Comparison of ENCODE assay signal across 2 cellular contexts in the genomic region with DNA sequence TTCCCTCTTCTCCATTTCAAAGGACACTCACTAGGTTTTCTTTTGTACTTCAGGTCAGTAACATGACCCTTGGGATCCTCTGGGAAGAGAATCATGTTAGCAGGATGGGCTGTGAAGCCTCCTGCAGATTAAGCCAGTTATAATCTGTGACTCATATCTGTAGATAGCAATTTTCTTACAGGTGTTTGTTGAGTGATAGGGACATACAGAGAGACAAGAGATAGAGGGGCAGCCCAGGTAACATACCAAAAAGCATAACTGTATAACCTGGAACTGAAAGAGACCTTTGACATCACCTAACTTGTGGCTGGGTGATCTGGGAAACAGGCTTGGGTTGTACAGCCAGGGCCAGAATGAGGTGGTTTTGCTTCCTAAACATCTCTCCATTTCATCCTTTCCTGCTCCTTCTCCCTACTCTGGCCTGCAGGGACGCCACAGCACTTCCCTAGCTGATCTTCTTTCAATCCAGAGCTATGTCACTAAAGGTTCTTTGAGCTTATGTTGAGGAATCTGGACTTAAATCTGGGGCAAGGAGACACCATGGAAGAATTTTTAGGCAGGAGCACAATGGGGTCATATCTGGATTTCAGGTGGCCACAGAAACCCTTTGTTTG.
TF ChIP-seq lines count a peak whose summit lies in the region.

No MANE protein-coding gene starts in this region.

TF ChIP-seq in A549, 52 proteins besides CTCF, POLR2A, EP300 and RAD21:
- TF ChIP-seq HOXA7 (CRISPR knock-in tag; IDR thresholded peaks at IDR 0.05), result no peak
- TF ChIP-seq ZFP36 (IDR thresholded peaks at IDR 0.05; ENCODE audit: borderline replicate concordance, partially characterized antibody), result no peak
- TF ChIP-seq ESRRA (IDR thresholded peaks at IDR 0.05; ENCODE audit: borderline replicate concordance, low read length), result no peak
- TF ChIP-seq KDM5A (IDR thresholded peaks at IDR 0.05), result no peak
- no peak for TF ChIP-seq GATA3 (IDR thresholded peaks at IDR 0.05; ENCODE audit: borderline replicate concordance)
- TF ChIP-seq ZSCAN20 (CRISPR knock-in tag; IDR thresholded peaks at IDR 0.05), result no peak
- no peak for TF ChIP-seq JUNB (IDR thresholded peaks at IDR 0.05)
- no peak for TF ChIP-seq NPAS2 (CRISPR knock-in tag; IDR thresholded peaks at IDR 0.05; ENCODE audit: borderline replicate concordance)
- TF ChIP-seq NR3C1 (IDR thresholded peaks at IDR 0.05), result no peak
- TF ChIP-seq CEBPB (IDR thresholded peaks at IDR 0.05), result no peak
- no peak for TF ChIP-seq NFE2L2 (conservative IDR thresholded peaks at IDR 0.05; ENCODE audit: low read length)
- no peak for TF ChIP-seq PHF8 (IDR thresholded peaks at IDR 0.05; ENCODE audit: borderline replicate concordance, low read depth)
- no peak for TF ChIP-seq HMGXB4 (CRISPR knock-in tag; IDR thresholded peaks at IDR 0.05; ENCODE audit: borderline replicate concordance)

TF ChIP-seq in K562, 482 proteins besides CTCF, POLR2A, EP300 and RAD21:
- TF ChIP-seq TCF3 (CRISPR knock-in tag; IDR thresholded peaks at IDR 0.05) (peak; percentile 62), JUND (IDR thresholded peaks at IDR 0.05; ENCODE audit: borderline replicate concordance, low read depth, low read length) (peak; percentile 89), JUND (tag; IDR thresholded peaks at IDR 0.05; ENCODE audit: borderline replicate concordance, low read depth, low read length) (peak; percentile 81; the same call in 1 of the 3 replicates), ZKSCAN8 (CRISPR knock-in tag; IDR thresholded peaks at IDR 0.05) (no peak), SOX6 (IDR thresholded peaks at IDR 0.05) (peak; percentile 14; the same call in 1 of the 2 replicates), TAL1 (IDR thresholded peaks at IDR 0.05) (peak; percentile 62), ARID1B (IDR thresholded peaks at IDR 0.05) (peak; percentile 90), MTA1 (IDR thresholded peaks at IDR 0.05; ENCODE audit: borderline replicate concordance) (peak; percentile 30; the same call in 1 of the 2 replicates), ATF3 (IDR thresholded peaks at IDR 0.05) (peak; percentile 67; the same call in 1 of the 2 replicates), ATF3 (CRISPR knock-in tag; conservative IDR thresholded peaks at IDR 0.05) (no peak), NR1H2 (CRISPR knock-in tag; IDR thresholded peaks at IDR 0.05) (no peak), SMARCA4 (IDR thresholded peaks at IDR 0.05) (peak; percentile 88), NFRKB (IDR thresholded peaks at IDR 0.05; ENCODE audit: low read depth) (no peak), CCNT2 (IDR thresholded peaks at IDR 0.05; ENCODE audit: borderline replicate concordance, extremely low read depth, insufficient read length, low read depth, low read length) (peak; percentile 38), MTA2 (IDR thresholded peaks at IDR 0.05; ENCODE audit: low read depth) (peak; percentile 50; the same call in 1 of the 2 replicates), DPF2 (IDR thresholded peaks at IDR 0.05) (peak; percentile 88), ZEB2 (IDR thresholded peaks at IDR 0.05) (peak; percentile 95), NR0B1 (IDR thresholded peaks at IDR 0.05; ENCODE audit: partially characterized antibody) (no peak), CBFA2T3 (IDR thresholded peaks at IDR 0.05) (peak; percentile 73), CBFA2T2 (conservative IDR thresholded peaks at IDR 0.05) (peak; percentile 43; the same call in 1 of the 2 replicates), SMARCC2 (IDR thresholded peaks at IDR 0.05; ENCODE audit: low read depth) (peak; percentile 73; the same call in 1 of the 2 replicates), PML (IDR thresholded peaks at IDR 0.05; ENCODE audit: low read length) (peak; percentile 47; the same call in 1 of the 2 replicates), CTBP1 (IDR thresholded peaks at IDR 0.05; ENCODE audit: borderline replicate concordance) (peak; percentile 92), ETV5 (CRISPR knock-in tag; IDR thresholded peaks at IDR 0.05; ENCODE audit: low read depth) (0 out of 2 replicates have a peak, but pooled peaks have one; percentile 18), KLF16 (IDR thresholded peaks at IDR 0.05) (peak; percentile 27; the same call in 1 of the 2 replicates), SMARCE1 (IDR thresholded peaks at IDR 0.05) (peak; percentile 85), ZBED1 (IDR thresholded peaks at IDR 0.05) (no peak), FOSL1 (tag; conservative IDR thresholded peaks at IDR 0.05) (peak; percentile 97), ESRRA (IDR thresholded peaks at IDR 0.05; ENCODE audit: borderline replicate concordance, low read depth) (0 out of 2 replicates have a peak, but pooled peaks have one; percentile 10), RBM14 (IDR thresholded peaks at IDR 0.05; ENCODE audit: borderline replicate concordance, insufficient read depth, low read depth, low read length) (no peak), TEAD4 (IDR thresholded peaks at IDR 0.05; ENCODE audit: low read length) (peak; percentile 73), TEAD4 (CRISPR knock-in tag; IDR thresholded peaks at IDR 0.05; ENCODE audit: borderline replicate concordance) (no peak), TOE1 (IDR thresholded peaks at IDR 0.05; ENCODE audit: borderline replicate concordance) (no peak), TOE1 (CRISPR knock-in tag; IDR thresholded peaks at IDR 0.05; ENCODE audit: borderline replicate concordance, low read depth) (no peak), MEIS2 (IDR thresholded peaks at IDR 0.05; ENCODE audit: partially characterized antibody) (peak; percentile 14)
- TF ChIP-seq, protein P1, sequence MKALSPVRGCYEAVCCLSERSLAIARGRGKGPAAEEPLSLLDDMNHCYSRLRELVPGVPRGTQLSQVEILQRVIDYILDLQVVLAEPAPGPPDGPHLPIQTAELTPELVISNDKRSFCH (CRISPR knock-in tag; IDR thresholded peaks at IDR 0.05), result no peak
- TF ChIP-seq, protein P1 (tag; IDR thresholded peaks at IDR 0.05), result peak; percentile 14; the same call in 1 of the 2 replicates
